In genomic region chr2:123596649-123597048, GRCh38 we compare ENCODE assay signal across 20 cellular contexts.
DNase-seq lines count a peak whose midpoint lies in the region; ATAC-seq, FAIRE-seq and TF ChIP-seq lines count a peak whose summit lies in the region.
"Had no signal": no experiment of that assay in that cellular context is flagged by ENCODE, and none has a peak within 500 bp of the region (broad histone marks: within the 10 kb centered on the region; RNA-seq: fewer than 3 reads in every experiment).

No MANE protein-coding gene starts in this region.

- H3K79me2 ChIP-seq in astrocyte (ENCODE audit: insufficient read depth, low read length), result no peaks in the 10 kb centered on the region

- H2AFZ ChIP-seq in astrocyte (ENCODE audit: low read depth, low read length), result no peak overlapping the region
- H2AFZ ChIP-seq: GM23248 had no signal

- H3K4me3 Mint-ChIP-seq in astrocyte (ENCODE audit: unreplicated experiment) (no peak overlapping the region), nephron (no peak overlapping the region)
- no peak overlapping the region for H3K4me3 Mint-ChIP-seq in activated CD4-positive, alpha-beta memory T cell treated with anti-CD3 and anti-CD28 coated beads for 36 hours
- H3K4me3 Mint-ChIP-seq: CD4-positive, CD25-positive, alpha-beta regulatory T cell; CD8-positive, alpha-beta memory T cell had no signal

- H3K27ac ChIP-seq in astrocyte (ENCODE audit: low read depth, low read length), result no peak overlapping the region
- H3K27ac ChIP-seq: GM23248 had no signal

- peak overlapping the region; percentile 23 for H3K27ac Mint-ChIP-seq in astrocyte (ENCODE audit: unreplicated experiment)
- H3K27ac Mint-ChIP-seq in nephron, result peak overlapping the region; percentile 16 to 66 (median 30)
- no peak overlapping the region for H3K27ac Mint-ChIP-seq in activated CD4-positive, alpha-beta memory T cell treated with anti-CD3 and anti-CD28 coated beads for 36 hours
- H3K27ac Mint-ChIP-seq: CD4-positive, CD25-positive, alpha-beta regulatory T cell; CD8-positive, alpha-beta memory T cell had no signal

- H3K4me3 ChIP-seq in astrocyte (ENCODE audit: insufficient read depth, low read depth, low read length), result no peak overlapping the region
- H3K4me3 ChIP-seq: GM12878, GM23248, HAP-1 had no signal

- DNase-seq in Right ventricle myocardium inferior (ENCODE audit: missing footprints) (no peak), left cardiac atrium (no peak), Ammon's horn (ENCODE audit: low spot score) (peak; percentile 13), astrocyte (ENCODE audit: low read depth) (no peak), kidney tubule cell (ENCODE audit: low spot score) (no peak)
- no peak for DNase-seq in activated CD4-positive, alpha-beta memory T cell treated with anti-CD3 and anti-CD28 coated beads for 36 hours
- DNase-seq: 8988T; BE2C; C1 segment of cervical spinal cord; CD4-positive, CD25-positive, alpha-beta regulatory T cell; CD8-positive, alpha-beta memory T cell; COR-L47; DMS 273 treated with DMSO at 0.1 percent for 48 hours; DMS53; DND-41; EL; GM23248 had no signal

- H3K36me3 Mint-ChIP-seq in astrocyte (ENCODE audit: low read depth, unreplicated experiment) (no peaks in the 10 kb centered on the region), nephron (ENCODE audit: low read depth) (no peaks in the 10 kb centered on the region)
- H3K36me3 Mint-ChIP-seq in activated CD4-positive, alpha-beta memory T cell treated with anti-CD3 and anti-CD28 coated beads for 36 hours, result no peaks in the 10 kb centered on the region
- H3K36me3 Mint-ChIP-seq: CD4-positive, CD25-positive, alpha-beta regulatory T cell; CD8-positive, alpha-beta memory T cell had no signal

- no peak for FAIRE-seq in astrocyte (lab: Jason Lieb, UNC)
- FAIRE-seq: GM12878 had no signal

- intact Hi-C loops in Right ventricle myocardium inferior (cut with DNase I) (no loop called here), left cardiac atrium (cut with DNase I) (no loop called here)
- intact Hi-C loops in activated CD4-positive, alpha-beta memory T cell treated with anti-CD3 and anti-CD28 coated beads for 36 hours (cut with micrococcal nuclease), result no loop called here

- H3K4me1 Mint-ChIP-seq in astrocyte (ENCODE audit: low read depth, unreplicated experiment) (peaks cover 3% of the 10 kb centered on the region), nephron (peaks cover 11% of the 10 kb centered on the region)
- no peaks in the 10 kb centered on the region for H3K4me1 Mint-ChIP-seq in activated CD4-positive, alpha-beta memory T cell treated with anti-CD3 and anti-CD28 coated beads for 36 hours (ENCODE audit: low read depth)
- H3K4me1 Mint-ChIP-seq: CD4-positive, CD25-positive, alpha-beta regulatory T cell; CD8-positive, alpha-beta memory T cell had no signal

- H3K9me3 Mint-ChIP-seq in astrocyte (ENCODE audit: unreplicated experiment) (peaks cover 4% of the 10 kb centered on the region), nephron (peaks cover 9% of the 10 kb centered on the region)
- H3K9me3 Mint-ChIP-seq in activated CD4-positive, alpha-beta memory T cell treated with anti-CD3 and anti-CD28 coated beads for 36 hours, result peaks cover 46% of the 10 kb centered on the region

- H3K36me3 ChIP-seq in astrocyte (ENCODE audit: insufficient read depth, low read length), result no peaks in the 10 kb centered on the region
- H3K36me3 ChIP-seq: BE2C, HAP-1 had no signal

- peak; percentile 72 for ATAC-seq in Right ventricle myocardium inferior
- ATAC-seq in left cardiac atrium, result no peak
- ATAC-seq: GM12878 had no signal

- CTCF ChIA-PET in activated CD4-positive, alpha-beta memory T cell treated with anti-CD3 and anti-CD28 coated beads for 36 hours (lab: Charles Lee), result no interaction called here

- H3K27me3 Mint-ChIP-seq in astrocyte (ENCODE audit: low read depth, unreplicated experiment), result no peaks in the 10 kb centered on the region
- no peaks in the 10 kb centered on the region for H3K27me3 Mint-ChIP-seq in nephron (ENCODE audit: low read depth)
- H3K27me3 Mint-ChIP-seq in activated CD4-positive, alpha-beta memory T cell treated with anti-CD3 and anti-CD28 coated beads for 36 hours, result no peaks in the 10 kb centered on the region
- H3K27me3 Mint-ChIP-seq: CD4-positive, CD25-positive, alpha-beta regulatory T cell; CD8-positive, alpha-beta memory T cell had no signal

- no peaks in the 10 kb centered on the region for H4K20me1 ChIP-seq in astrocyte (ENCODE audit: insufficient read depth, low read length)

- no peak overlapping the region for H3K4me2 ChIP-seq in astrocyte (ENCODE audit: low read length)

- no peaks in the 10 kb centered on the region for H3K9me3 ChIP-seq in astrocyte (ENCODE audit: insufficient read depth, low read depth, low read length)
- H3K9me3 ChIP-seq: BE2C, HAP-1 had no signal

- H3K9ac ChIP-seq in astrocyte (ENCODE audit: low read length), result no peak overlapping the region
- H3K9ac ChIP-seq: GM23248 had no signal

- no peaks in the 10 kb centered on the region for H3K4me1 ChIP-seq in astrocyte (ENCODE audit: insufficient read depth, low read length)
- H3K4me1 ChIP-seq: BE2C, HAP-1 had no signal

- no peak for TF ChIP-seq CTCF in astrocyte (IDR thresholded peaks at IDR 0.05; ENCODE audit: insufficient read depth, low read depth, low read length)
- TF ChIP-seq CTCF in nephron (IDR thresholded peaks at IDR 0.05; ENCODE audit: unreplicated experiment in 3 of 3), result no peak

- POLR2A ChIA-PET in activated CD4-positive, alpha-beta memory T cell treated with anti-CD3 and anti-CD28 coated beads for 36 hours (lab: Charles Lee), result no interaction called here

- H3K27me3 ChIP-seq in astrocyte (ENCODE audit: insufficient read depth, low read length), result no peaks in the 10 kb centered on the region
- H3K27me3 ChIP-seq: BE2C had no signal
